Comparison of ENCODE assay signal across 9 cellular contexts in the genomic region with DNA sequence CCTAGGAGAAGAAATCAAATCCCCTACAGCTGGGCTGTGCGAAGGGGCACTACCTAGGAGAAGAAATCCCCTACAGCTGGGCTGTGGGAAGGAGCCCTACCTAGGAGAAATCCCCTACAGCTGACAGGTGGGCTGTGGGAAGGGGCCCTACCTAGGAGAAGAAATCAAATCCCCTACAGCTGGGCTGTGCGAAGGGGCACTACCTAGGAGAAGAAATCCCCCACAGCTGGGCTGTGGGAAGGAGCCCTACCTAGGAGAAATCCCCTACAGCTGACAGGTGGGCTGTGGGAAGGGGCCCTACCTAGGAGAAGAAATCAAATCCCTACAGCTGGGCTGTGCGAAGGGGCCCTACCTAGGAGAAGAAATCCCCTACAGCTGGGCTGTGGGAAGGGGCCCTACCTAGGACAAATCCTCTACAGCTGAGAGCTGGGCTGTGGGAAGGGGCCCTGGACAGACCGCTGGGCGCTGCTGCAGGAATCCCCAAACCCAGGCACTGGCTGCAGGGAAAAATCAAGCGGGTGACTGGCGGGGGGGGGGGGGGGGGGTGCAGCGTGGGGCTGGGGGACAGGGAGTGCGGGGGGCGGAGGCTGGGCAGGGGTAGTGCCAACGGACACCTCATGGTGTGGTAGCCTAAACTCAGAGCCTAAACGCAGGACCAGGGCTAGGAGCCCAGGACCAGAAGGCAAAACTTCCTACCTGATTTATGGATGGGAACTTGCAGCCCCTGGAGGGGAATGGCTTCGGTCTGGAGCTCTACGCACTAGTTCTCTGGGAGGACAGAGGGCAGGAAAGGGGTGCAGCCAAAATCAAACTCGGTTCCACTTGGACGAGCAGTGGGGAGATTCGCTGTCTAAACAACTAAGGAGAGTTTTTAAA. TPM values are rescaled to one million over a fixed set of nuclear protein-coding genes. Genes with fewer than 3 reads are reported as not detected.
DNase-seq lines count a peak whose midpoint lies in the region; ATAC-seq and TF ChIP-seq lines count a peak whose summit lies in the region.
"Not testable (repeated sequence)": the region's sequence is repeated elsewhere in the genome, so short reads cannot be mapped to it uniquely, and the experiment has no call there.
"Had no signal": no experiment of that assay in that cellular context is flagged by ENCODE, and none has a peak within 500 bp of the region (broad histone marks: within the 10 kb centered on the region; RNA-seq: fewer than 3 reads in every experiment).

No MANE protein-coding gene starts in this region.

- 15% methylated on average over 10 of the region's 17 CpGs for WGBS in suprapubic skin

- not testable (repeated sequence) for H3K36me3 Mint-ChIP-seq in activated naive CD8-positive, alpha-beta T cell treated with anti-CD3 and anti-CD28 coated beads, Interleukin-2, amount 10 ng/mL, durations not matched to agents 7 days and 5 days; natural killer cell

- peak overlapping the region; percentile 99 for H3K27ac Mint-ChIP-seq in activated naive CD8-positive, alpha-beta T cell treated with anti-CD3 and anti-CD28 coated beads, Interleukin-2, amount 10 ng/mL, durations not matched to agents 7 days and 5 days
- H3K27ac Mint-ChIP-seq in natural killer cell = peak overlapping the region; percentile 86 to 98

- intact Hi-C loops in Right ventricle myocardium inferior (cut with DNase I) = loop anchor here (5.0 kb wide), 1 partner anchor 345 kb away; no protein-coding TSS in a partner anchor
- intact Hi-C loops in natural killer cell (cut with micrococcal nuclease) = loop anchor here (5.0 kb wide), 1 partner anchor 535 kb away; a partner anchor contains a TSS

- H3K27me3 Mint-ChIP-seq in activated naive CD8-positive, alpha-beta T cell treated with anti-CD3 and anti-CD28 coated beads, Interleukin-2, amount 10 ng/mL, durations not matched to agents 7 days and 5 days; natural killer cell (ENCODE audit: low read depth in 2 of 2): not testable (repeated sequence)

- not testable (repeated sequence) for H3K9me3 Mint-ChIP-seq in activated naive CD8-positive, alpha-beta T cell treated with anti-CD3 and anti-CD28 coated beads, Interleukin-2, amount 10 ng/mL, durations not matched to agents 7 days and 5 days; natural killer cell

- peak overlapping the region; percentile 52 to 83 (median 76) for H3K4me3 ChIP-seq in Peyer's patch
- H3K4me3 ChIP-seq in suprapubic skin = peak overlapping the region; percentile 60

- ATAC-seq in GM21447 (IDR thresholded peaks at IDR 0.05; ENCODE audit: unreplicated experiment) (peak; percentile 15), HG03139 (IDR thresholded peaks at IDR 0.05; ENCODE audit: unreplicated experiment) (peak; percentile 7), Right ventricle myocardium inferior (peak; percentile 33), natural killer cell (peak in 1 of 3 donors; percentile 3)
- ATAC-seq in activated naive CD8-positive, alpha-beta T cell treated with anti-CD3 and anti-CD28 coated beads, Interleukin-2, amount 10 ng/mL, durations not matched to agents 7 days and 5 days (ENCODE audit: low read depth) = peak; percentile 6

- DNase-seq in DMS53 treated with DMSO at 0.1 percent for 48 hours (lab: John Stamatoyannopoulos, UW; ENCODE audit: unreplicated experiment) = peak; percentile 40
- DNase-seq in Peyer's patch = peak in 2 of 3 donors; percentile 47 to 53
- DNase-seq in activated naive CD8-positive, alpha-beta T cell treated with anti-CD3 and anti-CD28 coated beads, Interleukin-2, amount 10 ng/mL, durations not matched to agents 7 days and 5 days = peak; percentile 23
- DNase-seq in Right ventricle myocardium inferior (ENCODE audit: missing footprints); natural killer cell; suprapubic skin (ENCODE audit: low spot score in 2 of 2): not testable (repeated sequence)

- POLR2A ChIA-PET in activated naive CD8-positive, alpha-beta T cell treated with anti-CD3 and anti-CD28 coated beads, Interleukin-2, amount 10 ng/mL, durations not matched to agents 7 days and 5 days (lab: Charles Lee) = interaction anchor here (0.7 to 1.9 kb wide), 2 partner anchors 15 to 534 kb away, joined by 4 to 7 read pairs; a partner anchor contains a TSS

- not testable (repeated sequence) for H3K36me3 ChIP-seq in Peyer's patch, suprapubic skin

- H3K27ac ChIP-seq in Peyer's patch (peak overlapping the region; percentile 63 to 89 (median 86)), suprapubic skin (peak overlapping the region; percentile 83)

- not testable (repeated sequence) for TF ChIP-seq EP300 in suprapubic skin (IDR thresholded peaks at IDR 0.05)

- TF ChIP-seq POLR2A in Peyer's patch (IDR thresholded peaks at IDR 0.05); suprapubic skin (IDR thresholded peaks at IDR 0.05): not testable (repeated sequence)

- peak overlapping the region; percentile 98 for H3K4me3 Mint-ChIP-seq in activated naive CD8-positive, alpha-beta T cell treated with anti-CD3 and anti-CD28 coated beads, Interleukin-2, amount 10 ng/mL, durations not matched to agents 7 days and 5 days
- peak overlapping the region; percentile 99 for H3K4me3 Mint-ChIP-seq in natural killer cell

- not testable (repeated sequence) for H3K27me3 ChIP-seq in Peyer's patch, suprapubic skin

- not testable (repeated sequence) for H3K9me3 ChIP-seq in Peyer's patch, suprapubic skin

- not testable (repeated sequence) for TF ChIP-seq CTCF in Peyer's patch (IDR thresholded peaks at IDR 0.05); natural killer cell (IDR thresholded peaks at IDR 0.05); suprapubic skin (IDR thresholded peaks at IDR 0.05)

- H3K4me1 Mint-ChIP-seq in activated naive CD8-positive, alpha-beta T cell treated with anti-CD3 and anti-CD28 coated beads, Interleukin-2, amount 10 ng/mL, durations not matched to agents 7 days and 5 days = peaks cover 27% of the 10 kb centered on the region
- H3K4me1 Mint-ChIP-seq in natural killer cell = peaks cover 46 to 49% of the 10 kb centered on the region in 2 donors

- H3K4me1 ChIP-seq in Peyer's patch = peaks cover 0 to 22% (median 5%) of the 10 kb centered on the region in 4 donors
- peaks cover 25% of the 10 kb centered on the region for H3K4me1 ChIP-seq in suprapubic skin

RNA-seq across cellular contexts. Expression of a gene that starts 0.5 kb away (rescaled TPM):
- total RNA-seq in Peyer's patch (10 to 100 TPM; 28.9 to 86.5 (median 47.3) TPM), Right ventricle myocardium inferior (39.9 TPM), natural killer cell (10 to 100 TPM; 15.2 to 24.1 (median 22.0) TPM), suprapubic skin (10 to 100 TPM; 18.7 to 39.1 (median 27.3) TPM)
- total RNA-seq in activated naive CD8-positive, alpha-beta T cell treated with anti-CD3 and anti-CD28 coated beads, Interleukin-2, amount 10 ng/mL, durations not matched to agents 7 days and 5 days = 10 to 100 TPM; 18.4 to 19.6 TPM

RNA-seq across cellular contexts. Expression of a gene that starts 0.6 kb away (rescaled TPM):
- total RNA-seq in Peyer's patch = 10 to 100 TPM in 1 of 4 donors, 1 to 10 TPM in 3; 2.7 to 12.4 (median 4.9) TPM
- 10 to 100 TPM; 17.1 to 18.8 TPM for total RNA-seq in activated naive CD8-positive, alpha-beta T cell treated with anti-CD3 and anti-CD28 coated beads, Interleukin-2, amount 10 ng/mL, durations not matched to agents 7 days and 5 days
- 19.9 TPM for total RNA-seq in Right ventricle myocardium inferior
- 10 to 100 TPM in 1 of 3 donors, 1 to 10 TPM in 2; 8.1 to 14.0 (median 8.3) TPM for total RNA-seq in natural killer cell
- total RNA-seq in suprapubic skin = 10 to 100 TPM in 2 of 4 donors, 1 to 10 TPM in 2; 7.4 to 15.8 (median 11.0) TPM

RNA-seq across cellular contexts. Expression of a gene that starts 58.7 kb away (rescaled TPM):
- total RNA-seq in Peyer's patch (1 to 10 TPM in 1 of 4 donors, under 1 TPM in 1, not detected in 2; 0.13 to 2.5 TPM), Right ventricle myocardium inferior (not detected), natural killer cell (1 to 10 TPM in 1 of 3 donors, under 1 TPM in 2; 0.64 to 1.0 (median 0.68) TPM), suprapubic skin (not detected)
- not detected for total RNA-seq in activated naive CD8-positive, alpha-beta T cell treated with anti-CD3 and anti-CD28 coated beads, Interleukin-2, amount 10 ng/mL, durations not matched to agents 7 days and 5 days
- total RNA-seq: SK-MEL-5 had no signal
